14 cellular contexts compared by ENCODE assay signal in genomic region chr1:6130596-6130995, GRCh38. TPM values are rescaled to one million over a fixed set of nuclear protein-coding genes. Genes with fewer than 3 reads are reported as not detected.
DNase-seq lines count a peak whose midpoint lies in the region; ATAC-seq and TF ChIP-seq lines count a peak whose summit lies in the region.
"Had no signal": no experiment of that assay in that cellular context is flagged by ENCODE, and none has a peak within 500 bp of the region (broad histone marks: within the 10 kb centered on the region; RNA-seq: fewer than 3 reads in every experiment).

No MANE protein-coding gene starts in this region.

- H3K4me3 ChIP-seq in RWPE2 (ENCODE audit: severe bottlenecking): no peak overlapping the region
- no peak overlapping the region for H3K4me3 ChIP-seq in mucosa of descending colon

- POLR2A ChIA-PET in activated naive CD8-positive, alpha-beta T cell treated with anti-CD3 and anti-CD28 coated beads, Interleukin-2, amount 10 ng/mL, durations not matched to agents 7 days and 5 days (lab: Charles Lee): no interaction called here

- ATAC-seq in activated naive CD8-positive, alpha-beta T cell treated with anti-CD3 and anti-CD28 coated beads, Interleukin-2, amount 10 ng/mL, durations not matched to agents 7 days and 5 days (ENCODE audit: low read depth): no peak
- ATAC-seq in activated naive CD8-positive, alpha-beta T cell treated with anti-CD3 and anti-CD28 coated beads, Interleukin-2, amount 50 U/mL, for 24 hours: no peak
- ATAC-seq in RWPE2 (ENCODE audit: low read depth): no peak
- no peak for ATAC-seq in mucosa of descending colon
- no peak for ATAC-seq in stimulated activated naive B cell treated with anti-CD40 and anti-IgM and Interleukin-4, amounts not matched to agents 10 μg/mL and 1 μg/mL and 100 μg/mL, for 72 hours (replicated peaks)

- DNase-seq in activated naive CD8-positive, alpha-beta T cell treated with anti-CD3 and anti-CD28 coated beads, Interleukin-2, amount 10 ng/mL, durations not matched to agents 7 days and 5 days: peak; percentile 17
- no peak for DNase-seq in activated naive CD8-positive, alpha-beta T cell treated with anti-CD3 and anti-CD28 coated beads, Interleukin-2, amount 50 U/mL, for 24 hours
- peak; percentile 34 for DNase-seq in RWPE2 (ENCODE audit: low spot score)
- DNase-seq in mucosa of descending colon: peak in 2 of 3 donors; percentile 17 to 24
- DNase-seq in stimulated activated naive B cell treated with anti-CD40 and anti-IgM and Interleukin-4, amounts not matched to agents 10 μg/mL and 1 μg/mL and 100 μg/mL, for 72 hours: no peak
- DNase-seq in C1 segment of cervical spinal cord (lab: John Stamatoyannopoulos, UW): no peak
- no peak for DNase-seq in stimulated activated CD4-positive, alpha-beta T cell treated with anti-CD3 and anti-CD28 coated beads, Interleukin-1b, Interleukin-23, amount 100 ng/mL, for 48 hours
- DNase-seq: Caco-2, DND-41, GDM1, GOT3, H9 had no signal

- no peak overlapping the region for H3K4me3 Mint-ChIP-seq in activated naive CD8-positive, alpha-beta T cell treated with anti-CD3 and anti-CD28 coated beads, Interleukin-2, amount 10 ng/mL, durations not matched to agents 7 days and 5 days
- no peak overlapping the region for H3K4me3 Mint-ChIP-seq in activated naive CD8-positive, alpha-beta T cell treated with anti-CD3 and anti-CD28 coated beads, Interleukin-2, amount 50 U/mL, for 24 hours
- H3K4me3 Mint-ChIP-seq in stimulated activated naive B cell treated with anti-CD40 and anti-IgM and Interleukin-4, amounts not matched to agents 10 μg/mL and 1 μg/mL and 100 μg/mL, for 72 hours: no peak overlapping the region
- H3K4me3 Mint-ChIP-seq: CD8-positive, alpha-beta memory T cell; H9 had no signal

- TF ChIP-seq CTCF in RWPE2 (IDR thresholded peaks at IDR 0.05; ENCODE audit: poor library complexity, severe bottlenecking) (no peak), mucosa of descending colon (IDR thresholded peaks at IDR 0.05) (no peak)

- H3K36me3 ChIP-seq in RWPE2 (ENCODE audit: low read depth): no peaks in the 10 kb centered on the region
- H3K36me3 ChIP-seq in mucosa of descending colon (ENCODE audit: low read depth): no peaks in the 10 kb centered on the region

- H3K4me1 ChIP-seq in RWPE2 (ENCODE audit: insufficient read depth, poor library complexity, severe bottlenecking) (peaks cover 3% of the 10 kb centered on the region), mucosa of descending colon (ENCODE audit: low read depth) (peaks cover 5% of the 10 kb centered on the region)
- H3K4me1 ChIP-seq: Caco-2 had no signal

- H3K9me3 Mint-ChIP-seq in activated naive CD8-positive, alpha-beta T cell treated with anti-CD3 and anti-CD28 coated beads, Interleukin-2, amount 10 ng/mL, durations not matched to agents 7 days and 5 days: no peaks in the 10 kb centered on the region
- peaks cover 5% of the 10 kb centered on the region for H3K9me3 Mint-ChIP-seq in activated naive CD8-positive, alpha-beta T cell treated with anti-CD3 and anti-CD28 coated beads, Interleukin-2, amount 50 U/mL, for 24 hours
- H3K9me3 Mint-ChIP-seq in stimulated activated naive B cell treated with anti-CD40 and anti-IgM and Interleukin-4, amounts not matched to agents 10 μg/mL and 1 μg/mL and 100 μg/mL, for 72 hours: peaks cover 10 to 12% of the 10 kb centered on the region in 2 donors

- no peaks in the 10 kb centered on the region for H3K9me3 ChIP-seq in RWPE2 (ENCODE audit: severe bottlenecking)
- H3K9me3 ChIP-seq in mucosa of descending colon: no peaks in the 10 kb centered on the region
- H3K9me3 ChIP-seq: Caco-2 had no signal

- H3K27ac Mint-ChIP-seq in activated naive CD8-positive, alpha-beta T cell treated with anti-CD3 and anti-CD28 coated beads, Interleukin-2, amount 10 ng/mL, durations not matched to agents 7 days and 5 days: no peak overlapping the region
- H3K27ac Mint-ChIP-seq in activated naive CD8-positive, alpha-beta T cell treated with anti-CD3 and anti-CD28 coated beads, Interleukin-2, amount 50 U/mL, for 24 hours: no peak overlapping the region
- peak overlapping the region; percentile 21 for H3K27ac Mint-ChIP-seq in stimulated activated naive B cell treated with anti-CD40 and anti-IgM and Interleukin-4, amounts not matched to agents 10 μg/mL and 1 μg/mL and 100 μg/mL, for 72 hours

- intact Hi-C loops in mucosa of descending colon (cut with DNase I, micrococcal nuclease): no loop called here

- peaks cover 3% of the 10 kb centered on the region for H3K27me3 Mint-ChIP-seq in activated naive CD8-positive, alpha-beta T cell treated with anti-CD3 and anti-CD28 coated beads, Interleukin-2, amount 10 ng/mL, durations not matched to agents 7 days and 5 days
- H3K27me3 Mint-ChIP-seq in activated naive CD8-positive, alpha-beta T cell treated with anti-CD3 and anti-CD28 coated beads, Interleukin-2, amount 50 U/mL, for 24 hours: peaks cover 8% of the 10 kb centered on the region
- H3K27me3 Mint-ChIP-seq in stimulated activated naive B cell treated with anti-CD40 and anti-IgM and Interleukin-4, amounts not matched to agents 10 μg/mL and 1 μg/mL and 100 μg/mL, for 72 hours: peaks cover 12 to 19% of the 10 kb centered on the region in 2 donors

- H3K4me1 Mint-ChIP-seq in activated naive CD8-positive, alpha-beta T cell treated with anti-CD3 and anti-CD28 coated beads, Interleukin-2, amount 10 ng/mL, durations not matched to agents 7 days and 5 days: peaks cover 2% of the 10 kb centered on the region
- peaks cover 3% of the 10 kb centered on the region for H3K4me1 Mint-ChIP-seq in activated naive CD8-positive, alpha-beta T cell treated with anti-CD3 and anti-CD28 coated beads, Interleukin-2, amount 50 U/mL, for 24 hours
- H3K4me1 Mint-ChIP-seq in stimulated activated naive B cell treated with anti-CD40 and anti-IgM and Interleukin-4, amounts not matched to agents 10 μg/mL and 1 μg/mL and 100 μg/mL, for 72 hours: peaks cover 5 to 10% of the 10 kb centered on the region in 2 donors

- H3K27ac ChIP-seq in RWPE2 (ENCODE audit: poor library complexity, severe bottlenecking): no peak overlapping the region
- H3K27ac ChIP-seq: 22Rv1 had no signal

- H3K36me3 Mint-ChIP-seq in activated naive CD8-positive, alpha-beta T cell treated with anti-CD3 and anti-CD28 coated beads, Interleukin-2, amount 10 ng/mL, durations not matched to agents 7 days and 5 days: no peaks in the 10 kb centered on the region
- H3K36me3 Mint-ChIP-seq in activated naive CD8-positive, alpha-beta T cell treated with anti-CD3 and anti-CD28 coated beads, Interleukin-2, amount 50 U/mL, for 24 hours (ENCODE audit: low read depth): no peaks in the 10 kb centered on the region
- peaks cover 4% of the 10 kb centered on the region in 2 donors for H3K36me3 Mint-ChIP-seq in stimulated activated naive B cell treated with anti-CD40 and anti-IgM and Interleukin-4, amounts not matched to agents 10 μg/mL and 1 μg/mL and 100 μg/mL, for 72 hours
- H3K36me3 Mint-ChIP-seq: CD8-positive, alpha-beta memory T cell had no signal

- no peaks in the 10 kb centered on the region for H3K27me3 ChIP-seq in RWPE2 (ENCODE audit: insufficient read depth, poor library complexity, severe bottlenecking)

RNA-seq across cellular contexts. Expression of gene CHD5, which starts 49.5 kb away (rescaled TPM):
- under 1 TPM; 0.23 to 0.61 TPM for total RNA-seq in activated naive CD8-positive, alpha-beta T cell treated with anti-CD3 and anti-CD28 coated beads, Interleukin-2, amount 10 ng/mL, durations not matched to agents 7 days and 5 days
- total RNA-seq in mucosa of descending colon: 1 to 10 TPM in 1 of 3 donors, under 1 TPM in 2; 0.17 to 2.1 (median 0.22) TPM

Comparison
In these comparisons a context has a peak if more than half of its experiments do, and no peak if none do; other contexts are left out.
1. DNase-seq: peak in activated naive CD8-positive, alpha-beta T cell treated with anti-CD3 and anti-CD28 coated beads, Interleukin-2, amount 10 ng/mL, durations not matched to agents 7 days and 5 days (single experiment), RWPE2 (single experiment) and mucosa of descending colon (2 of 3); none in activated naive CD8-positive, alpha-beta T cell treated with anti-CD3 and anti-CD28 coated beads, Interleukin-2, amount 50 U/mL, for 24 hours (single experiment), stimulated activated naive B cell treated with anti-CD40 and anti-IgM and Interleukin-4, amounts not matched to agents 10 μg/mL and 1 μg/mL and 100 μg/mL, for 72 hours (single experiment), C1 segment of cervical spinal cord (0 of 14) and stimulated activated CD4-positive, alpha-beta T cell treated with anti-CD3 and anti-CD28 coated beads, Interleukin-1b, Interleukin-23, amount 100 ng/mL, for 48 hours (single experiment).